ENCODE assay signal across 1 cellular context in genomic region chr19:58499021-58499927, GRCh38.
A peak's percentile ranks its signal among the peaks of the same experiment; 100 is the strongest.
TF ChIP-seq lines count a peak whose summit lies in the region.

No MANE protein-coding gene starts in this region.

TF ChIP-seq in HepG2, 621 proteins besides CTCF, POLR2A, EP300 and RAD21 (continued from another document and continues in another):
- peak; percentile 98 for TF ChIP-seq ZNF639 (CRISPR knock-in tag; conservative IDR thresholded peaks at IDR 0.05)
- peak; percentile 26; the same call in 1 of the 2 replicates for TF ChIP-seq NCOR1 (IDR thresholded peaks at IDR 0.05; ENCODE audit: borderline replicate concordance, low read length)
- no peak for TF ChIP-seq THYN1 (CRISPR knock-in tag; IDR thresholded peaks at IDR 0.05; ENCODE audit: borderline replicate concordance, low read depth)
- no peak for TF ChIP-seq POLR2AphosphoS2 (IDR thresholded peaks at IDR 0.05; ENCODE audit: low read depth, low read length)
- no peak for TF ChIP-seq MTERF4 (CRISPR knock-in tag; IDR thresholded peaks at IDR 0.05)
- TF ChIP-seq MYC (CRISPR knock-in tag; IDR thresholded peaks at IDR 0.05; ENCODE audit: borderline replicate concordance): peak; percentile 82
- no peak; the same call in 1 of the 2 replicates for TF ChIP-seq ZNF460 (CRISPR knock-in tag; IDR thresholded peaks at IDR 0.05; ENCODE audit: borderline replicate concordance)
- TF ChIP-seq ZKSCAN8 (CRISPR knock-in tag; IDR thresholded peaks at IDR 0.05; ENCODE audit: borderline replicate concordance): no peak
- no peak for TF ChIP-seq ZNF333 (CRISPR knock-in tag; IDR thresholded peaks at IDR 0.05; ENCODE audit: borderline replicate concordance)
- no peak; the same call in 1 of the 2 replicates for TF ChIP-seq ZZZ3 (CRISPR knock-in tag; IDR thresholded peaks at IDR 0.05; ENCODE audit: borderline replicate concordance)
- TF ChIP-seq ZNF576 (CRISPR knock-in tag; IDR thresholded peaks at IDR 0.05): 0 out of 2 replicates have a peak, but pooled peaks have one; percentile 32
- TF ChIP-seq KDM6A (CRISPR knock-in tag; IDR thresholded peaks at IDR 0.05; ENCODE audit: low read depth): no peak
- TF ChIP-seq ZNF570 (CRISPR knock-in tag; IDR thresholded peaks at IDR 0.05; ENCODE audit: borderline replicate concordance): no peak
- TF ChIP-seq MXI1 (IDR thresholded peaks at IDR 0.05; ENCODE audit: borderline replicate concordance, low read depth, low read length): peak; percentile 79; the same call in 1 of the 3 replicates
- no peak for TF ChIP-seq TOE1 (CRISPR knock-in tag; IDR thresholded peaks at IDR 0.05)
- no peak; the same call in 1 of the 2 replicates for TF ChIP-seq MIXL1 (CRISPR knock-in tag; IDR thresholded peaks at IDR 0.05)
- peak; percentile 81 for TF ChIP-seq ZNF781 (CRISPR knock-in tag; IDR thresholded peaks at IDR 0.05; ENCODE audit: borderline replicate concordance, not compliant biosample characterization)
- peak; percentile 96 for TF ChIP-seq SAP130 (CRISPR knock-in tag; IDR thresholded peaks at IDR 0.05; ENCODE audit: low read depth)
- TF ChIP-seq NCOA2 (CRISPR knock-in tag; IDR thresholded peaks at IDR 0.05): peak; percentile 77
- peak; percentile 77; the same call in 1 of the 2 replicates for TF ChIP-seq NFKB2 (CRISPR knock-in tag; IDR thresholded peaks at IDR 0.05; ENCODE audit: borderline replicate concordance)
- TF ChIP-seq ZFX (CRISPR knock-in tag; IDR thresholded peaks at IDR 0.05; ENCODE audit: low read depth): peak; percentile 74; the same call in 1 of the 2 replicates
- TF ChIP-seq ZEB1 (IDR thresholded peaks at IDR 0.05; ENCODE audit: insufficient replicate concordance, low read depth): no peak
- TF ChIP-seq SRSF1 (optimal IDR thresholded peaks at IDR 0.05; ENCODE audit: low read depth, low read length): no peak
- TF ChIP-seq ZNF841 (CRISPR knock-in tag; IDR thresholded peaks at IDR 0.05; ENCODE audit: borderline replicate concordance): no peak
- TF ChIP-seq TFAP4 (IDR thresholded peaks at IDR 0.05; ENCODE audit: borderline replicate concordance, low read depth): peak; percentile 48; the same call in 1 of the 2 replicates
- TF ChIP-seq ATAD3A (CRISPR knock-in tag; IDR thresholded peaks at IDR 0.05): no peak
- TF ChIP-seq ZNF646 (CRISPR knock-in tag; IDR thresholded peaks at IDR 0.05): no peak
- TF ChIP-seq, protein P1, sequence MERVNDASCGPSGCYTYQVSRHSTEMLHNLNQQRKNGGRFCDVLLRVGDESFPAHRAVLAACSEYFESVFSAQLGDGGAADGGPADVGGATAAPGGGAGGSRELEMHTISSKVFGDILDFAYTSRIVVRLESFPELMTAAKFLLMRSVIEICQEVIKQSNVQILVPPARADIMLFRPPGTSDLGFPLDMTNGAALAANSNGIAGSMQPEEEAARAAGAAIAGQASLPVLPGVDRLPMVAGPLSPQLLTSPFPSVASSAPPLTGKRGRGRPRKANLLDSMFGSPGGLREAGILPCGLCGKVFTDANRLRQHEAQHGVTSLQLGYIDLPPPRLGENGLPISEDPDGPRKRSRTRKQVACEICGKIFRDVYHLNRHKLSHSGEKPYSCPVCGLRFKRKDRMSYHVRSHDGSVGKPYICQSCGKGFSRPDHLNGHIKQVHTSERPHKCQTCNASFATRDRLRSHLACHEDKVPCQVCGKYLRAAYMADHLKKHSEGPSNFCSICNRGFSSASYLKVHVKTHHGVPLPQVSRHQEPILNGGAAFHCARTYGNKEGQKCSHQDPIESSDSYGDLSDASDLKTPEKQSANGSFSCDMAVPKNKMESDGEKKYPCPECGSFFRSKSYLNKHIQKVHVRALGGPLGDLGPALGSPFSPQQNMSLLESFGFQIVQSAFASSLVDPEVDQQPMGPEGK (CRISPR knock-in tag; IDR thresholded peaks at IDR 0.05): peak; percentile 77
- peak; percentile 38; the same call in 1 of the 2 replicates for TF ChIP-seq SNAI1 (CRISPR knock-in tag; IDR thresholded peaks at IDR 0.05; ENCODE audit: borderline replicate concordance)
- no peak for TF ChIP-seq PAWR (CRISPR knock-in tag; IDR thresholded peaks at IDR 0.05; ENCODE audit: borderline replicate concordance)
- TF ChIP-seq FOXA1 (IDR thresholded peaks at IDR 0.05): no peak
- TF ChIP-seq FOXA1 (CRISPR knock-in tag; IDR thresholded peaks at IDR 0.05): peak; percentile 79
- TF ChIP-seq ZNF136 (CRISPR knock-in tag; IDR thresholded peaks at IDR 0.05; ENCODE audit: low read depth): no peak; the same call in 1 of the 2 replicates
- TF ChIP-seq, protein P2, sequence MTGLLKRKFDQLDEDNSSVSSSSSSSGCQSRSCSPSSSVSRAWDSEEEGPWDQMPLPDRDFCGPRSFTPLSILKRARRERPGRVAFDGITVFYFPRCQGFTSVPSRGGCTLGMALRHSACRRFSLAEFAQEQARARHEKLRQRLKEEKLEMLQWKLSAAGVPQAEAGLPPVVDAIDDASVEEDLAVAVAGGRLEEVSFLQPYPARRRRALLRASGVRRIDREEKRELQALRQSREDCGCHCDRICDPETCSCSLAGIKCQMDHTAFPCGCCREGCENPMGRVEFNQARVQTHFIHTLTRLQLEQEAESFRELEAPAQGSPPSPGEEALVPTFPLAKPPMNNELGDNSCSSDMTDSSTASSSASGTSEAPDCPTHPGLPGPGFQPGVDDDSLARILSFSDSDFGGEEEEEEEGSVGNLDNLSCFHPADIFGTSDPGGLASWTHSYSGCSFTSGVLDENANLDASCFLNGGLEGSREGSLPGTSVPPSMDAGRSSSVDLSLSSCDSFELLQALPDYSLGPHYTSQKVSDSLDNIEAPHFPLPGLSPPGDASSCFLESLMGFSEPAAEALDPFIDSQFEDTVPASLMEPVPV (CRISPR knock-in tag; IDR thresholded peaks at IDR 0.05): 0 out of 2 replicates have a peak, but pooled peaks have one; percentile 44
- TF ChIP-seq MEIS1 (CRISPR knock-in tag; IDR thresholded peaks at IDR 0.05; ENCODE audit: borderline replicate concordance): no peak; the same call in 1 of the 2 replicates
- TF ChIP-seq, protein P3, sequence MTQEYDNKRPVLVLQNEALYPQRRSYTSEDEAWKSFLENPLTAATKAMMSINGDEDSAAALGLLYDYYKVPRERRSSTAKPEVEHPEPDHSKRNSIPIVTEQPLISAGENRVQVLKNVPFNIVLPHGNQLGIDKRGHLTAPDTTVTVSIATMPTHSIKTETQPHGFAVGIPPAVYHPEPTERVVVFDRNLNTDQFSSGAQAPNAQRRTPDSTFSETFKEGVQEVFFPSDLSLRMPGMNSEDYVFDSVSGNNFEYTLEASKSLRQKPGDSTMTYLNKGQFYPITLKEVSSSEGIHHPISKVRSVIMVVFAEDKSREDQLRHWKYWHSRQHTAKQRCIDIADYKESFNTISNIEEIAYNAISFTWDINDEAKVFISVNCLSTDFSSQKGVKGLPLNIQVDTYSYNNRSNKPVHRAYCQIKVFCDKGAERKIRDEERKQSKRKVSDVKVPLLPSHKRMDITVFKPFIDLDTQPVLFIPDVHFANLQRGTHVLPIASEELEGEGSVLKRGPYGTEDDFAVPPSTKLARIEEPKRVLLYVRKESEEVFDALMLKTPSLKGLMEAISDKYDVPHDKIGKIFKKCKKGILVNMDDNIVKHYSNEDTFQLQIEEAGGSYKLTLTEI (CRISPR knock-in tag; conservative IDR thresholded peaks at IDR 0.05): no peak
- TF ChIP-seq PAXIP1 (CRISPR knock-in tag; conservative IDR thresholded peaks at IDR 0.05): peak; percentile 77
- TF ChIP-seq ZNF207 (IDR thresholded peaks at IDR 0.05; ENCODE audit: borderline replicate concordance): no peak
- TF ChIP-seq KDM3A (CRISPR knock-in tag; IDR thresholded peaks at IDR 0.05; ENCODE audit: low read depth): peak; percentile 79; the same call in 1 of the 2 replicates
